26 cellular contexts compared by ENCODE assay signal in the genomic region with DNA sequence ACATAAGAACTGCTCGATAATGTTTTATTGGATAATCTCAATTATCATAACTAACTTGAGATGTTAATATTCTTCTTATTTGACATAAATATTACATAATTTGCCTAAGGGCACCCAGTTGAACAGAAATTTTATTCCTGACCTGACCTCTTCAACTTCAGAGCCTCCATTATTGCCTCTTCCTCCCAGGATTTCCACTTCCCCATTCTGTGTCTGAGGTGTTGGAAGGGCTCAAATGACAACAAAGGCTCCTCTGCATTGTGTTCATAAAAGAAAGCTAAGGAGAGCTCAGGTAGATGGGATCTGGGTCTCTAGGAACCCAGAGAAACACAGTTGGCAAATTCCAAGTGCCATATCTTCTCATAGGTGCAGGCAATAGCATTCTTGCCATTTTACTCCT.
"Had no signal": no experiment of that assay in that cellular context is flagged by ENCODE, and none has a peak within 500 bp of the region (broad histone marks: within the 10 kb centered on the region; RNA-seq: fewer than 3 reads in every experiment).

No MANE protein-coding gene starts in this region.

- H3K4me2 ChIP-seq: SK-N-SH had no signal

- H3K27ac ChIP-seq: ascending aorta, cardiac muscle cell, SJSA1 had no signal

- H3K36me3 ChIP-seq: ascending aorta, cardiac muscle cell, SJSA1 had no signal

- H3K9ac ChIP-seq: SK-N-SH had no signal

- ATAC-seq: activated CD4-positive, alpha-beta T cell treated with anti-CD3 and anti-CD28 coated beads for 36 hours; activated CD4-positive, CD25-positive, alpha-beta regulatory T cell treated with anti-CD3 and anti-CD28 coated beads, Interleukin-2, amount 50 U/mL, for 24 hours; activated CD8-positive, alpha-beta T cell treated with anti-CD3 and anti-CD28 coated beads, Interleukin-2, amount 10 ng/mL, durations not matched to agents 7 days and 5 days; Panc1 had no signal

- H3K9me2 ChIP-seq: SK-N-SH had no signal

- H3K4me3 ChIP-seq: ascending aorta, cardiac muscle cell, SJSA1 had no signal

- DNase-seq: activated CD4-positive, alpha-beta T cell treated with anti-CD3 and anti-CD28 coated beads for 36 hours; activated CD4-positive, alpha-beta T cell treated with anti-CD3 and anti-CD28 coated beads, Interleukin-2, amount 10 ng/mL, durations not matched to agents 7 days and 5 days; activated CD4-positive, alpha-beta T cell treated with anti-CD3 and anti-CD28 coated beads, Interleukin-2, amount 50 U/mL, for 48 hours; activated CD8-positive, alpha-beta T cell treated with anti-CD3 and anti-CD28 coated beads, Interleukin-2, amount 10 ng/mL, durations not matched to agents 7 days and 5 days; activated gamma-delta T cell; activated naive CD4-positive, alpha-beta T cell treated with Interleukin-2 at 50 U/mL for 16 hours; activated naive CD8-positive, alpha-beta T cell treated with anti-CD3 and anti-CD28 coated beads, Interleukin-2, amount 10 ng/mL, durations not matched to agents 7 days and 5 days; activated T-cell treated with anti-CD3 and anti-CD28 coated beads, Interleukin-2, amount 50 U/mL, for 24 hours; amygdala; NCI-H1092 treated with DMSO at 0.1 percent for 48 hours; NCI-H1417; NCI-H146; NCI-H187; NCI-H2029 treated with DMSO at 0.1 percent for 48 hours; NCI-H2107; NCI-H2171; NCI-H510A; NCI-H748 treated with DMSO at 0.1 percent for 48 hours; NK-92 treated with Interleukin-12 subunit alpha and Interleukin-12 subunit beta, amount 100 ng/mL, for 24 hours; SHP77 treated with DMSO at 0.1 percent for 48 hours; SK-N-SH had no signal

- H3K27me3 ChIP-seq: ascending aorta, cardiac muscle cell, SJSA1 had no signal

- H3K9me3 ChIP-seq: ascending aorta, SJSA1, SK-N-SH had no signal
